In genomic region chr7:36716802-36717201, GRCh38 we compare ENCODE assay signal across 5 cellular contexts. TPM values are rescaled to one million over a fixed set of nuclear protein-coding genes. Genes with fewer than 3 reads are reported as not detected.
"Had no signal": no experiment of that assay in that cellular context is flagged by ENCODE, and none has a peak within 500 bp of the region (broad histone marks: within the 10 kb centered on the region; RNA-seq: fewer than 3 reads in every experiment).

No MANE protein-coding gene starts in this region.

RNA-seq across cellular contexts. Expression of gene AOAH, which starts 7.5 kb away (rescaled TPM):
- total RNA-seq: HT-29, LHCN-M2, MCF 10A, PC-3 had no signal
- polyA plus RNA-seq: SK-N-SH had no signal
